16 cellular contexts compared by ENCODE assay signal in the genomic region with DNA sequence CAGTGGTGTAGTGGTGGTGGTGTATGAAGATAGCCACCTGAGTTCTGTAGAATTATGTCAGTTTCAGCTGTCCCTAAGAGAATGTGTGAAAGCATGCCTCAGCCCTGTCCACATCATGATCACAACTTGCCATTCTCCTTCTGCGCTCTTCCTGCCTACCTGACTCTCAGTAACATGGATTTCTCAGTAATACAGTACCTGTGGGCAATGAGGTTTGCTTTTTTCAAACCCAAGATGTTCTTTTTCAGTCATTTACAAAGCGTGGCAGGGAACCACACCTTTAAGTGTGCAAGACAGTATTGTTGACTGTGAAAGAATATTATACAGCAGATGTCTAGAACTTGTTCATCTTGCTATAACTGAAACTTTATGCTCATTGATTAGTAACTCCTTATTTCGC. TPM values are rescaled to one million over a fixed set of nuclear protein-coding genes. Genes with fewer than 3 reads are reported as not detected.
DNase-seq lines count a peak whose midpoint lies in the region; ATAC-seq and TF ChIP-seq lines count a peak whose summit lies in the region.
"Had no signal": no experiment of that assay in that cellular context is flagged by ENCODE, and none has a peak within 500 bp of the region (broad histone marks: within the 10 kb centered on the region; RNA-seq: fewer than 3 reads in every experiment).

No MANE protein-coding gene starts in this region.

- H3K27ac Mint-ChIP-seq in activated CD4-positive, alpha-beta T cell treated with anti-CD3 and anti-CD28 coated beads for 36 hours, result peak overlapping the region; percentile 77
- H3K27ac Mint-ChIP-seq in stimulated activated naive CD8-positive, alpha-beta T cell treated with anti-CD3 and anti-CD28 coated beads, Interleukin-15, amount 100 ng/mL, for 72 hours, result peak overlapping the region in 1 of 2 donors; percentile 16
- peak overlapping the region; percentile 4 for H3K27ac Mint-ChIP-seq in activated naive CD8-positive, alpha-beta T cell treated with anti-CD3 and anti-CD28 coated beads, Interleukin-2, amount 50 U/mL, for 24 hours
- H3K27ac Mint-ChIP-seq in type B pancreatic cell, result peak overlapping the region; percentile 9

- H3K4me3 ChIP-seq in colonic mucosa, result no peak overlapping the region
- H3K4me3 ChIP-seq: BLaER1 treated with 17β-estradiol and CSF1 and Interleukin-3, amounts not matched to agents 10 nM and 100 nM; MG63 had no signal

- no peak for DNase-seq in activated CD4-positive, alpha-beta T cell treated with anti-CD3 and anti-CD28 coated beads for 36 hours
- DNase-seq in activated CD4-positive, alpha-beta T cell treated with anti-CD3 and anti-CD28 coated beads, Interleukin-2, amount 50 U/mL, for 48 hours, result no peak
- no peak for DNase-seq in stimulated activated naive CD8-positive, alpha-beta T cell treated with anti-CD3 and anti-CD28 coated beads, Interleukin-15, amount 100 ng/mL, for 72 hours
- DNase-seq in stimulated activated naive CD8-positive, alpha-beta T cell treated with anti-CD3 and anti-CD28 coated beads, Interleukin-15, Interleukin-2, amounts not matched to agents 100 U/mL and 50 U/mL, for 24 hours, result no peak
- no peak for DNase-seq in activated naive CD8-positive, alpha-beta T cell treated with anti-CD3 and anti-CD28 coated beads, Interleukin-2, amount 50 U/mL, for 24 hours
- DNase-seq in type B pancreatic cell (ENCODE audit: extremely low spot score, unreplicated experiment) (no peak), colonic mucosa (no peak), medulla oblongata (ENCODE audit: extremely low spot score) (no peak)
- DNase-seq: DMS53, H7, MG63, NCI-H1092 treated with DMSO at 0.1 percent for 48 hours, NCI-H1694 treated with DMSO at 0.1 percent for 48 hours had no signal

- H3K27me3 ChIP-seq in colonic mucosa, result no peaks in the 10 kb centered on the region
- H3K27me3 ChIP-seq: BLaER1 treated with 17β-estradiol and CSF1 and Interleukin-3, amounts not matched to agents 10 nM and 100 nM; MG63 had no signal

- peaks cover 51% of the 10 kb centered on the region for H3K4me1 Mint-ChIP-seq in activated CD4-positive, alpha-beta T cell treated with anti-CD3 and anti-CD28 coated beads for 36 hours
- H3K4me1 Mint-ChIP-seq in stimulated activated naive CD8-positive, alpha-beta T cell treated with anti-CD3 and anti-CD28 coated beads, Interleukin-15, amount 100 ng/mL, for 72 hours, result peaks cover 76% of the 10 kb centered on the region
- peaks cover 47% of the 10 kb centered on the region for H3K4me1 Mint-ChIP-seq in activated naive CD8-positive, alpha-beta T cell treated with anti-CD3 and anti-CD28 coated beads, Interleukin-2, amount 50 U/mL, for 24 hours
- H3K4me1 Mint-ChIP-seq in type B pancreatic cell (ENCODE audit: unreplicated experiment), result no peaks in the 10 kb centered on the region

- no peaks in the 10 kb centered on the region for H3K9me3 ChIP-seq in colonic mucosa
- H3K9me3 ChIP-seq: BLaER1 treated with 17β-estradiol and CSF1 and Interleukin-3, amounts not matched to agents 10 nM and 100 nM; MG63 had no signal

- H3K4me1 ChIP-seq in colonic mucosa, result no peaks in the 10 kb centered on the region

- no peak overlapping the region for H3K9ac ChIP-seq in colonic mucosa (ENCODE audit: low read depth in 2 of 2, low read length in 2 of 2)
- H3K9ac ChIP-seq: BLaER1 treated with 17β-estradiol and CSF1 and Interleukin-3, amounts not matched to agents 10 nM and 100 nM; KMS-11 had no signal

- POLR2A ChIA-PET in activated CD4-positive, alpha-beta T cell treated with anti-CD3 and anti-CD28 coated beads for 36 hours (lab: Charles Lee), result no interaction called here

- CTCF ChIA-PET in activated CD4-positive, alpha-beta T cell treated with anti-CD3 and anti-CD28 coated beads for 36 hours (lab: Charles Lee), result interaction anchor here (0.9 to 2.7 kb wide), 3 partner anchors 9 to 24 kb away, joined by 3 to 9 read pairs (median 4); no protein-coding TSS in a partner anchor

- H3K27me3 Mint-ChIP-seq in activated CD4-positive, alpha-beta T cell treated with anti-CD3 and anti-CD28 coated beads for 36 hours, result no peaks in the 10 kb centered on the region
- no peaks in the 10 kb centered on the region for H3K27me3 Mint-ChIP-seq in stimulated activated naive CD8-positive, alpha-beta T cell treated with anti-CD3 and anti-CD28 coated beads, Interleukin-15, amount 100 ng/mL, for 72 hours
- no peaks in the 10 kb centered on the region for H3K27me3 Mint-ChIP-seq in activated naive CD8-positive, alpha-beta T cell treated with anti-CD3 and anti-CD28 coated beads, Interleukin-2, amount 50 U/mL, for 24 hours
- H3K27me3 Mint-ChIP-seq in type B pancreatic cell, result no peaks in the 10 kb centered on the region

- TF ChIP-seq CTCF in type B pancreatic cell (conservative IDR thresholded peaks at IDR 0.05), result no peak
- TF ChIP-seq CTCF in colonic mucosa (IDR thresholded peaks at IDR 0.05), result no peak

- intact Hi-C loops in activated CD4-positive, alpha-beta T cell treated with anti-CD3 and anti-CD28 coated beads for 36 hours (cut with DNase I, micrococcal nuclease), result no loop called here
- intact Hi-C loops in colonic mucosa (cut with DNase I), result loop anchor here (10.0 kb wide), 1 partner anchor 70 kb away; a partner anchor contains a TSS

- H3K27ac ChIP-seq in colonic mucosa, result no peak overlapping the region
- H3K27ac ChIP-seq: BLaER1 treated with 17β-estradiol and CSF1 and Interleukin-3, amounts not matched to agents 10 nM and 100 nM; KMS-11 had no signal

- peaks cover 11% of the 10 kb centered on the region for H3K36me3 ChIP-seq in colonic mucosa

- peak; percentile 6 for ATAC-seq in activated CD4-positive, alpha-beta T cell treated with anti-CD3 and anti-CD28 coated beads for 36 hours
- peak; percentile 54 for ATAC-seq in stimulated activated naive CD8-positive, alpha-beta T cell treated with anti-CD3 and anti-CD28 coated beads, Interleukin-15, amount 100 ng/mL, for 72 hours
- ATAC-seq in stimulated activated naive CD8-positive, alpha-beta T cell treated with anti-CD3 and anti-CD28 coated beads, Interleukin-15, Interleukin-2, amounts not matched to agents 100 U/mL and 50 U/mL, for 24 hours, result no peak
- peak; percentile 21 for ATAC-seq in activated naive CD8-positive, alpha-beta T cell treated with anti-CD3 and anti-CD28 coated beads, Interleukin-2, amount 50 U/mL, for 24 hours
- ATAC-seq: HepG2 had no signal

- no peak overlapping the region for H3K4me3 Mint-ChIP-seq in activated CD4-positive, alpha-beta T cell treated with anti-CD3 and anti-CD28 coated beads for 36 hours
- H3K4me3 Mint-ChIP-seq in stimulated activated naive CD8-positive, alpha-beta T cell treated with anti-CD3 and anti-CD28 coated beads, Interleukin-15, amount 100 ng/mL, for 72 hours, result no peak overlapping the region
- H3K4me3 Mint-ChIP-seq in activated naive CD8-positive, alpha-beta T cell treated with anti-CD3 and anti-CD28 coated beads, Interleukin-2, amount 50 U/mL, for 24 hours, result no peak overlapping the region
- H3K4me3 Mint-ChIP-seq in type B pancreatic cell, result no peak overlapping the region

- peaks cover 59% of the 10 kb centered on the region for H3K36me3 Mint-ChIP-seq in activated CD4-positive, alpha-beta T cell treated with anti-CD3 and anti-CD28 coated beads for 36 hours (ENCODE audit: low read depth)
- peaks cover 55% of the 10 kb centered on the region for H3K36me3 Mint-ChIP-seq in activated naive CD8-positive, alpha-beta T cell treated with anti-CD3 and anti-CD28 coated beads, Interleukin-2, amount 50 U/mL, for 24 hours (ENCODE audit: low read depth)
- H3K36me3 Mint-ChIP-seq in type B pancreatic cell, result peaks cover 30% of the 10 kb centered on the region

- no peaks in the 10 kb centered on the region for H3K9me3 Mint-ChIP-seq in activated CD4-positive, alpha-beta T cell treated with anti-CD3 and anti-CD28 coated beads for 36 hours (ENCODE audit: low read depth)
- no peaks in the 10 kb centered on the region for H3K9me3 Mint-ChIP-seq in stimulated activated naive CD8-positive, alpha-beta T cell treated with anti-CD3 and anti-CD28 coated beads, Interleukin-15, amount 100 ng/mL, for 72 hours
- no peaks in the 10 kb centered on the region for H3K9me3 Mint-ChIP-seq in activated naive CD8-positive, alpha-beta T cell treated with anti-CD3 and anti-CD28 coated beads, Interleukin-2, amount 50 U/mL, for 24 hours
- no peaks in the 10 kb centered on the region for H3K9me3 Mint-ChIP-seq in type B pancreatic cell

RNA-seq across cellular contexts. Expression of a gene that starts 38.9 kb away (rescaled TPM):
- 100 to 1,000 TPM; 109 to 117 TPM for total RNA-seq in activated CD4-positive, alpha-beta T cell treated with anti-CD3 and anti-CD28 coated beads for 36 hours
- total RNA-seq in type B pancreatic cell (ENCODE audit: low replicate concordance) (68.1 and 81.4 TPM in 2 replicates), colonic mucosa (10 to 100 TPM; 50.3 to 75.8 TPM)
